Comparison of ENCODE assay signal across 8 cellular contexts in the genomic region with DNA sequence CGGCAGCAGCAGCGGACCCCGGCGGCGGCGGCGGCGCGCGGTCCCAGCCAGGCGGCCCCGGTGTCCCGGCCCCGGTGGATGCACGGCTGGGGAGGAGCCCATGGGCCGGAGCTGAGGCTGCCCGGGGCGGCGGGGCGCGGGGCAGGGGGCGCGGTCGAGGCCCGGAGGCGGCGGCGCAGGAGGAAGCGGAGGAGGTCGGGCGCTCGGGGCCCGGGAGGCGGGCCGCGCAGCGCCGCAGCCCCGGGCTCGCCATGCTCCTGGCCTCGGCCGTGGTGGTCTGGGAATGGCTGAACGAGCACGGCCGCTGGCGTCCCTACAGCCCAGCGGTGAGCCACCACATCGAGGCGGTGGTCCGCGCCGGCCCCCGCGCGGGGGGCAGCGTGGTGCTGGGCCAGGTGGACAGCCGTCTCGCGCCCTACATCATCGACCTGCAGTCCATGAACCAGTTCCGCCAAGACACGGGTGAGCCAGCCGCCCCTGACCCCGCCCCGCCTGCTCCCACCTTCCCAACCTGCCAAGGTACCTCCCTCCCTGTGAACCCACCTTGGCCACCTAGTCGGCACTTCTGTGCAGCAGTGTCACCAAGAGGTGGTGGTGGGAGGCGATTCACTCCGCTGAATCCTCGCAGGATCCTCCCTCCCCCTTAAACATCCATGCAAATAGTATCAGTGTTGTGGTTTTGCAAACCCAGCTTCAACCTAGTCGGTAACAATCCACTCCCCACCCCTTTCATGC. TPM values are rescaled to one million over a fixed set of nuclear protein-coding genes. Genes with fewer than 3 reads are reported as not detected.
DNase-seq lines count a peak whose midpoint lies in the region; ATAC-seq, FAIRE-seq and TF ChIP-seq lines count a peak whose summit lies in the region.

No MANE protein-coding gene starts in this region.

- no peaks in the 10 kb centered on the region for H3K36me3 ChIP-seq in H7 (replicated peaks; ENCODE audit: control insufficient read depth, insufficient read depth, low read length)
- H3K36me3 ChIP-seq in MM.1S (replicated peaks; ENCODE audit: insufficient read depth, low read length): no peaks in the 10 kb centered on the region
- H3K36me3 ChIP-seq in adipocyte (ENCODE audit: control insufficient read depth, insufficient read depth, low read length, severe bottlenecking): no peaks in the 10 kb centered on the region
- H3K36me3 ChIP-seq in smooth muscle cell (ENCODE audit: low read depth): no peaks in the 10 kb centered on the region

- H3K9me2 ChIP-seq in MM.1S (replicated peaks; ENCODE audit: insufficient read depth, low read length): no peaks in the 10 kb centered on the region

- H3K4me2 ChIP-seq in MM.1S (ENCODE audit: low read depth, low read length): peak overlapping the region; percentile 100
- H3K4me2 ChIP-seq in smooth muscle cell: peak overlapping the region; percentile 98

- H3K9me3 ChIP-seq in MM.1S (replicated peaks; ENCODE audit: insufficient read depth, low read length): no peaks in the 10 kb centered on the region
- no peaks in the 10 kb centered on the region for H3K9me3 ChIP-seq in adipocyte (ENCODE audit: control insufficient read depth, low read length)
- no peaks in the 10 kb centered on the region for H3K9me3 ChIP-seq in smooth muscle cell (replicated peaks; ENCODE audit: low read depth)

- no peaks in the 10 kb centered on the region for H3K79me2 ChIP-seq in MM.1S (ENCODE audit: low read length)
- H3K79me2 ChIP-seq in smooth muscle cell (ENCODE audit: low read depth): peaks cover 8% of the 10 kb centered on the region

- H3K9ac ChIP-seq in MM.1S (ENCODE audit: low read length) (no peak overlapping the region), adipocyte (ENCODE audit: low read length) (peak overlapping the region; percentile 92), smooth muscle cell (ENCODE audit: low read depth) (peak overlapping the region; percentile 68)

- ATAC-seq in GM18517 (IDR thresholded peaks at IDR 0.05; ENCODE audit: unreplicated experiment): peak; percentile 27

- H2AFZ ChIP-seq in MM.1S (ENCODE audit: low read length) (peak overlapping the region; percentile 77), smooth muscle cell (ENCODE audit: low read depth) (peak overlapping the region; percentile 76)

- no peaks in the 10 kb centered on the region for H4K20me1 ChIP-seq in MM.1S (ENCODE audit: insufficient read depth, low read length)
- H4K20me1 ChIP-seq in smooth muscle cell (ENCODE audit: low read depth): peaks cover 6% of the 10 kb centered on the region

- FAIRE-seq in HTR-8/SVneo (lab: Jason Lieb, UNC): no peak

- DNase-seq in H7: peak; percentile 70
- peak; percentile 20 for DNase-seq in MM.1S
- DNase-seq in adipocyte (ENCODE audit: low read depth): peak; percentile 50
- no peak for DNase-seq in smooth muscle cell (lab: John Stamatoyannopoulos, UW; ENCODE audit: unreplicated experiment)
- no peak for DNase-seq in activated gamma-delta T cell (lab: John Stamatoyannopoulos, UW)
- no peak for DNase-seq in HTR-8/SVneo (ENCODE audit: insufficient read length, low spot score)

- H3F3A ChIP-seq in MM.1S (ENCODE audit: insufficient read depth, low read length) (no peaks in the 10 kb centered on the region), smooth muscle cell (ENCODE audit: low read depth) (peaks cover 12% of the 10 kb centered on the region)

- H3K27me3 ChIP-seq in H7 (ENCODE audit: control insufficient read depth, insufficient read depth, low read length) (peaks cover 5% of the 10 kb centered on the region), MM.1S (replicated peaks; ENCODE audit: insufficient read depth, low read length) (peaks cover 9% of the 10 kb centered on the region), adipocyte (replicated peaks; ENCODE audit: control insufficient read depth, insufficient read depth, low read length) (no peaks in the 10 kb centered on the region), smooth muscle cell (ENCODE audit: low read depth) (no peaks in the 10 kb centered on the region)

- no peaks in the 10 kb centered on the region for H3K4me1 ChIP-seq in MM.1S (ENCODE audit: low read length)
- peaks cover 44% of the 10 kb centered on the region for H3K4me1 ChIP-seq in adipocyte (ENCODE audit: control insufficient read depth, insufficient read depth, low read length)
- peaks cover 27% of the 10 kb centered on the region for H3K4me1 ChIP-seq in smooth muscle cell (ENCODE audit: low read depth)

- WGBS in smooth muscle cell (ENCODE audit: low lambda C conversion rate): 0% methylated on average over 56 of the region's 70 CpGs

- H3K27ac ChIP-seq in MM.1S (ENCODE audit: low read length) (no peak overlapping the region), smooth muscle cell (ENCODE audit: low read depth) (peak overlapping the region; percentile 85)

- TF ChIP-seq CTCF in MM.1S (IDR thresholded peaks at IDR 0.05; ENCODE audit: low read length) (no peak), smooth muscle cell (IDR thresholded peaks at IDR 0.05; ENCODE audit: borderline replicate concordance, insufficient read depth, poor library complexity, severe bottlenecking) (no peak)

- H3K4me3 ChIP-seq in H7 (ENCODE audit: insufficient read depth, low read depth, low read length): peak overlapping the region; percentile 74
- H3K4me3 ChIP-seq in MM.1S (ENCODE audit: low read length): peak overlapping the region; percentile 96
- peak overlapping the region; percentile 90 for H3K4me3 ChIP-seq in adipocyte (ENCODE audit: low read length)
- peak overlapping the region; percentile 82 for H3K4me3 ChIP-seq in iPS-11a (ENCODE audit: low read depth, low read length)
- H3K4me3 ChIP-seq in smooth muscle cell: peak overlapping the region; percentile 78

RNA-seq across cellular contexts. Expression of a gene that starts 0.6 kb away (rescaled TPM):
- total RNA-seq in H7 (2014; rRNA removed; shearing (Covaris generic)): 4.9 and 7.6 TPM in 2 replicates
- total RNA-seq in smooth muscle cell: 13.0 and 14.2 TPM in 2 replicates
- polyA plus RNA-seq in smooth muscle cell: 10.2 and 14.1 TPM in 2 replicates

RNA-seq across cellular contexts. Expression of a gene that starts 29.9 kb away (rescaled TPM):
- total RNA-seq in H7 (2014; rRNA removed; shearing (Covaris generic)): 9.2 and 11.0 TPM in 2 replicates
- total RNA-seq in smooth muscle cell: 14.3 and 36.8 TPM in 2 replicates
- 6.2 and 11.1 TPM in 2 replicates for polyA plus RNA-seq in smooth muscle cell

RNA-seq across cellular contexts. Expression of a gene that starts 40.2 kb away (rescaled TPM):
- not detected in 2 replicates for total RNA-seq in H7 (2014; rRNA removed; shearing (Covaris generic))
- total RNA-seq in smooth muscle cell: 0.13 TPM in 1 of 2 replicates, not detected in the other
- 0.07 TPM in 1 of 2 replicates, not detected in the other for polyA plus RNA-seq in smooth muscle cell

Comparison
In these comparisons a context has a peak if more than half of its experiments do, and no peak if none do; other contexts are left out.
1. DNase-seq: peak in H7 (single experiment), MM.1S (single experiment) and adipocyte (single experiment); none in smooth muscle cell (single experiment), activated gamma-delta T cell (single experiment) and HTR-8/SVneo (single experiment).
2. Peak in every context shown above with its lines, with median percentiles within 50 percentile points of each other: H3K4me3 ChIP-seq.